1 cellular context compared by ENCODE assay signal in the genomic region with DNA sequence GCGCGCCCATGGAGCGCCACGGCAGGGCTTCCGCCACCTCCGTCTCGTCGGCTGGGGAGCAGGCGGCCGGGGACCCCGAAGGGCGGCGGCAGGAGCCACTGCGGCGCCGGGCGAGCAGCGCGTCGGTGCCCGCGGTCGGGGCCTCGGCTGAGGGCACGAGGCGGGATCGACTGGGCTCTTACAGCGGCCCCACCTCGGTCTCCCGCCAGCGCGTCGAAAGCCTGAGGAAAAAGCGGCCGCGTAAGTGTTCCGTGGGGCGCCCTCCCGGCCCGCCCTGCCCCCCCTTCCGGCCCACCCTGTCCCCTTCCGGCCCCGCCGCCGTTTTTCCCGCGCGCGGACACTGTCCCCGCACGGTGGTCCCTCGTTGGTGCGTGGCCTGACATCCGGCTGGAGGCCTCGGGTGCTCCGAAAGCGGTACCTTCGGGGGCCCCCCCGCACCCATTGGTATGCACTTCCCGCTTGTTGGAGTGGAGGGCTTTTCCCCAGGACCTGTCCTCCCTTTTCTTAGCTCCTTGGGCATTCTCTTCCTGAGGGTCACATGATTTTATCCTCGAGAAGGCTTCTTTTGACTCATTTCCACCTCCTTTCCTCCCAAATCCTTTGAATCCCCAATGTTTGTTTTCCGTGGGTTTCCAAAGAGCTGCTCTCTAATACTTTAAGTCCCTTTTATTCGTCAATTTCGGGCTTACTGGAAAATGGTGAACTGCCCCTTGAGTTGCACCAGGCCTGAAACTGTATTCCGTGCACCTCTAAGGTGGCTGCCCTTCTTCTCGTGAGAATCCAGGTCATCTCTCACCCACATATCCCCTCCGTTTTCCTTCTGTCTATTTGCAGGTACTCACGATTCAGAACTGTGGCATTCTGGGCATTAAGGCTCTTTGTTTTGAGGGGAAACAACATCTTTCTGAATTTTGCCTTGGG.
TF ChIP-seq lines count a peak whose summit lies in the region.

No MANE protein-coding gene starts in this region.

TF ChIP-seq in GM12878, 131 proteins besides CTCF, POLR2A, EP300 and RAD21 (continued from another document):
- TF ChIP-seq BCLAF1 (IDR thresholded peaks at IDR 0.05) (no peak), SIX5 (IDR thresholded peaks at IDR 0.05; ENCODE audit: low read depth, low read length, severe bottlenecking) (no peak), RCOR1 (conservative IDR thresholded peaks at IDR 0.05; ENCODE audit: low read depth, low read length) (no peak), BHLHE40 (IDR thresholded peaks at IDR 0.05; ENCODE audit: borderline replicate concordance in 1 of 2, low read depth in 2 of 2, low read length in 1 of 2) (no peak), ZNF592 (IDR thresholded peaks at IDR 0.05) (no peak), RB1 (IDR thresholded peaks at IDR 0.05; ENCODE audit: borderline replicate concordance) (peak; percentile 73; the same call in 1 of the 2 replicates), CUX1 (IDR thresholded peaks at IDR 0.05; ENCODE audit: insufficient replicate concordance, low read depth, low read length) (no peak), IKZF2 (IDR thresholded peaks at IDR 0.05) (peak; percentile 35 to 53; a peak in 3 of 4 replicates), NFXL1 (IDR thresholded peaks at IDR 0.05; ENCODE audit: borderline replicate concordance) (no peak)
